In the genomic region with DNA sequence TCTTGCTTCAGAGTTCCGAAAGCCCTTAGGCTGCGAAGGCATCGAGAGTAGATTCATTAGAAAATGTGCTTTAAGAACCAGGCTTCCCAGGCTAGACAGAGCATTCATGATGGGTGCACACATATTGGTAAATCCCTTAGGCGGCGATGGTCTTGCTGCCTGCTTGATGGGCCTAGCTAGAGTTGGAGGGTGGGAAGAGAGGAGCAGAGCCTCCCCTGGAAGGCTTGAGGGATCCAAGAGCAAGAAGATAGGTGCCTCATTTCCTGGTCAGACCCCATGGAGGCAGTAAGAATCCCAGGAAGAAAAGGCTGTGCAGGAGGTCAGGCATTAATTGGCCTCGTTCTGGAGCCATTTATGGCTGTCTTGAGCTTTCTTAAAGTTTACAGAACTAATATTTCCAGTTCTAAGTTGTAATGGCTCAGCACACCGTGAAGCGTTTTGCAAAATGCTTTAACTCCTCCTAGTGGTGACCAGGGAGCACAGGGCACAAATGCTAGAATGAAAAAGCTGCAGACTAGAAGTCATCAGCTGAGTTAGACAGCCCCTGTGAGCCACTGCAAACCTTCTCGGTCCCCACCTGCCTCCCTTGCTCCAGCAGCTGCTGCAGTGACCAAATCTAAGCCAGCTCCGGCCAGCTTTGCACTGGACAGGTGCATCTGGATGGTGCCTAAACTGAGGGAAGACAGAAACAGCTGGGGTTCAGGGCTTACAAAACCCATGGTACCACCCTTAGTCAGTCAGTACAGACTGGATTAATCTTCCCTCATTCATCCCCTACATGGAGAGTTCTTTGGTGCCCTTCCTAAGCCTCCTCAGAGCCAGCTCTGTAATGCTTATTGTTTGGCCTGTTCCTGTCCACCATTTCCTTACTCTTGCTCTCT, we compare ENCODE assay signal across 9 cellular contexts. TPM values are rescaled to one million over a fixed set of nuclear protein-coding genes. Genes with fewer than 3 reads are reported as not detected.
DNase-seq lines count a peak whose midpoint lies in the region; ATAC-seq, FAIRE-seq and TF ChIP-seq lines count a peak whose summit lies in the region.
"Had no signal": no experiment of that assay in that cellular context is flagged by ENCODE, and none has a peak within 500 bp of the region (broad histone marks: within the 10 kb centered on the region; RNA-seq: fewer than 3 reads in every experiment).

No MANE protein-coding gene starts in this region.

- peaks cover 3% of the 10 kb centered on the region for H3K4me1 Mint-ChIP-seq in T-helper 17 cell

- peak; percentile 84 for TF ChIP-seq CTCF in foreskin fibroblast (IDR thresholded peaks at IDR 0.05; ENCODE audit: low read depth, low read length)
- peak; percentile 19 to 61 (median 40) for TF ChIP-seq CTCF in pancreas (IDR thresholded peaks at IDR 0.05)

- WGBS in pancreas, 2 donors = 48% methylated on average over 10 of the region's 10 CpGs

- H3K4me1 ChIP-seq in Karpas-422 (ENCODE audit: low read length) (peaks cover 2% of the 10 kb centered on the region; the same call in 1 of the 2 replicates), pancreas (no peaks in the 10 kb centered on the region)

- ATAC-seq in GM21576 (IDR thresholded peaks at IDR 0.05; ENCODE audit: unreplicated experiment) (peak; percentile 82), T-helper 17 cell (peak; percentile 55), pancreas (peak; percentile 68 to 92 (median 89)), GM18861 (IDR thresholded peaks at IDR 0.05; ENCODE audit: unreplicated experiment) (no peak)

- no peaks in the 10 kb centered on the region for H3K9me3 ChIP-seq in Karpas-422 (ENCODE audit: low read length)
- H3K9me3 ChIP-seq in T-helper 17 cell (ENCODE audit: control insufficient read depth, low read length, poor library complexity, severe bottlenecking) = no peaks in the 10 kb centered on the region
- H3K9me3 ChIP-seq in pancreas = no peaks in the 10 kb centered on the region

- FAIRE-seq in pancreas (lab: Jason Lieb, UNC) = no peak
- FAIRE-seq: A204.1 had no signal

- H3K27ac ChIP-seq in Karpas-422 (ENCODE audit: low read length) (no peak overlapping the region), pancreas (no peak overlapping the region)

- no peak overlapping the region for H3K4me2 ChIP-seq in Karpas-422 (ENCODE audit: low read depth, low read length, poor library complexity, severe bottlenecking)

- peak; percentile 53 for DNase-seq in DMS 273 (lab: John Stamatoyannopoulos, UW; ENCODE audit: unreplicated experiment)
- no peak for DNase-seq in DMS 273 treated with DMSO at 0.1 percent for 48 hours (lab: John Stamatoyannopoulos, UW)
- DNase-seq in Karpas-422 = peak; percentile 70
- DNase-seq in T-helper 17 cell = no peak
- peak; percentile 50 to 82 for DNase-seq in foreskin fibroblast
- DNase-seq in pancreas = peak in 3 of 6 donors; percentile 6 to 49 (median 21)

- H3K4me3 Mint-ChIP-seq in T-helper 17 cell = no peak overlapping the region

- H3K27me3 Mint-ChIP-seq in T-helper 17 cell = peaks cover 16% of the 10 kb centered on the region

- no peak overlapping the region for H2AFZ ChIP-seq in Karpas-422 (ENCODE audit: low read length)

- no peaks in the 10 kb centered on the region for H3K9me2 ChIP-seq in Karpas-422 (replicated peaks; ENCODE audit: insufficient read depth, low read length)

- H3K4me3 ChIP-seq in Karpas-422 (ENCODE audit: low read length) (no peak overlapping the region), foreskin fibroblast (ENCODE audit: low read depth in 1 of 2, low read length in 2 of 2) (no peak overlapping the region), pancreas (no peak overlapping the region)

- H3K36me3 Mint-ChIP-seq in T-helper 17 cell (ENCODE audit: low read depth) = no peaks in the 10 kb centered on the region

- H4K20me1 ChIP-seq in Karpas-422 (ENCODE audit: insufficient read depth, low read depth, low read length) = no peaks in the 10 kb centered on the region

- H3K27me3 ChIP-seq in Karpas-422 (ENCODE audit: low read length) (no peaks in the 10 kb centered on the region), pancreas (no peaks in the 10 kb centered on the region)

- H3K36me3 ChIP-seq in Karpas-422 (ENCODE audit: insufficient read depth, low read length) (no peaks in the 10 kb centered on the region), pancreas (no peaks in the 10 kb centered on the region)

- H3K9ac ChIP-seq in Karpas-422 (ENCODE audit: low read length) = no peak overlapping the region

- no peaks in the 10 kb centered on the region for H3K79me2 ChIP-seq in Karpas-422 (ENCODE audit: low read length)

- intact Hi-C loops in pancreas (cut with DNase I) = loop anchor here in 1 of 3 donors (10.0 kb wide), 1 partner anchor 535 kb away; no protein-coding TSS in a partner anchor

- no peak overlapping the region for H3K27ac Mint-ChIP-seq in T-helper 17 cell

RNA-seq across cellular contexts. Expression of gene SLC45A2, which starts 14.7 kb away (rescaled TPM):
- not detected in 2 replicates for total RNA-seq in Karpas-422 (2014; rRNA removed; shearing (Covaris generic); ENCODE audit: low replicate concordance)
- not detected for total RNA-seq in T-helper 17 cell
- total RNA-seq in pancreas = under 1 TPM in 2 of 6 donors, not detected in 4; 0.18 to 0.20 TPM
- polyA plus RNA-seq in pancreas = under 1 TPM; 0.08 to 0.26 TPM

RNA-seq across cellular contexts. Expression of gene RXFP3, which starts 33.6 kb away (rescaled TPM):
- total RNA-seq in Karpas-422 (2014; rRNA removed; shearing (Covaris generic); ENCODE audit: low replicate concordance) = not detected in 2 replicates
- not detected for total RNA-seq in T-helper 17 cell
- total RNA-seq in pancreas = under 1 TPM in 2 of 6 donors, not detected in 4; 0.09 TPM
- polyA plus RNA-seq in pancreas = under 1 TPM in 1 of 2 donors, not detected in 1; 0.16 TPM

RNA-seq across cellular contexts. Expression of gene AMACR, which starts 38.0 kb away (rescaled TPM):
- total RNA-seq in Karpas-422 (2014; rRNA removed; shearing (Covaris generic); ENCODE audit: low replicate concordance) = 5.4 and 10.5 TPM in 2 replicates
- 1 to 10 TPM; 2.0 to 3.0 TPM for total RNA-seq in T-helper 17 cell
- total RNA-seq in pancreas = 10 to 100 TPM in 3 of 6 donors, 1 to 10 TPM in 3; 7.8 to 15.1 (median 10.1) TPM
- polyA plus RNA-seq in pancreas = 10 to 100 TPM in 1 of 2 donors, 1 to 10 TPM in 1; 4.4 to 13.1 TPM

Comparison
In these comparisons a context has a peak if more than half of its experiments do, and no peak if none do; other contexts are left out.
1. DNase-seq: peak in DMS 273 (single experiment), Karpas-422 (single experiment) and foreskin fibroblast (2 of 2); none in DMS 273 treated with DMSO at 0.1 percent for 48 hours (single experiment) and T-helper 17 cell (0 of 3).